In the genomic region with DNA sequence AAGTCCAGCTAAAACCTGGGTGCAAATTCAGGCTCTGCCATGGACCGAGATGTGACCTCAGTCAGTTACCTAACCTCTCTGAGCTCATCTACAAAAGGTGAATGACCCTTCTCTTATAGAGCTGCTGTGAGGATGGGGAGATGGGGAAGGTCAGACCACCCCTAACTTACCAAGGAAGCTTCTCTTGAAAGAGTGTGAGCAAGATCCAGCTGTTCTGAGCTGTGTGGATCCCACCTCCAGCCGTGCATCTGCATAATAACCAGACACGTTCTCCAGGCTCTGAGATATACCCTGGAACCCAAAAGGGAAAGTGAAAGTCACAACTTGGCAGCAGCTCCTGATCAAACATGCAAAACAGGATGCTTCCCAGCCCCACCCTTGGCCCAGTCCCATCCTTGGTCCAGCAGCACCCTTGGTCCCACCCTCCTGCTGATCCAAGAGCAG, we compare ENCODE assay signal across 9 cellular contexts. TPM values are rescaled to one million over a fixed set of nuclear protein-coding genes. Genes with fewer than 3 reads are reported as not detected.
DNase-seq lines count a peak whose midpoint lies in the region; ATAC-seq and TF ChIP-seq lines count a peak whose summit lies in the region.
"Had no signal": no experiment of that assay in that cellular context is flagged by ENCODE, and none has a peak within 500 bp of the region (broad histone marks: within the 10 kb centered on the region; RNA-seq: fewer than 3 reads in every experiment).

A gene with protein sequence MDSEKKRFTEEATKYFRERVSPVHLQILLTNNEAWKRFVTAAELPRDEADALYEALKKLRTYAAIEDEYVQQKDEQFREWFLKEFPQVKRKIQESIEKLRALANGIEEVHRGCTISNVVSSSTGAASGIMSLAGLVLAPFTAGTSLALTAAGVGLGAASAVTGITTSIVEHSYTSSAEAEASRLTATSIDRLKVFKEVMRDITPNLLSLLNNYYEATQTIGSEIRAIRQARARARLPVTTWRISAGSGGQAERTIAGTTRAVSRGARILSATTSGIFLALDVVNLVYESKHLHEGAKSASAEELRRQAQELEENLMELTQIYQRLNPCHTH (minus strand): TSS at position 257 of the 444 bp plus-strand sequence. CDS start 11,700 bp downstream, outside the sequence.

- no peak for TF ChIP-seq CTCF in epithelial cell of esophagus (IDR thresholded peaks at IDR 0.05; ENCODE audit: insufficient read depth, low read depth, low read length, missing control alignments)
- TF ChIP-seq CTCF in omental fat pad (IDR thresholded peaks at IDR 0.05): no peak

- peak; percentile 44 to 55 for DNase-seq in activated CD4-positive, alpha-beta T cell treated with anti-CD3 and anti-CD28 coated beads, Interleukin-2, amount 50 U/mL, for 48 hours
- DNase-seq in epithelial cell of esophagus (ENCODE audit: low read depth) (peak; percentile 41), omental fat pad (ENCODE audit: low spot score) (peak; percentile 58), GM19238 (ENCODE audit: insufficient read length, low spot score) (no peak), NCI-H2107 treated with DMSO at 0.1 percent for 48 hours (lab: John Stamatoyannopoulos, UW; ENCODE audit: unreplicated experiment) (no peak), NOMO-1 (lab: John Stamatoyannopoulos, UW; ENCODE audit: unreplicated experiment in 2 of 2) (no peak), NCI-H510A (lab: John Stamatoyannopoulos, UW) (no peak)

- no peak within 1 kb of the TSS for H3K4me3 ChIP-seq in epithelial cell of esophagus (ENCODE audit: low read length)
- H3K4me3 ChIP-seq: SK-N-MC had no signal

- ATAC-seq in GM21576 (IDR thresholded peaks at IDR 0.05; ENCODE audit: unreplicated experiment) (peak; percentile 39), omental fat pad (ENCODE audit: low FRiP score) (peak; percentile 59)

RNA-seq across cellular contexts. Expression of the gene that starts here (rescaled TPM):
- 100 to 1,000 TPM in 1 of 4 donors, 10 to 100 TPM in 3; 39.5 to 273 (median 73.9) TPM for total RNA-seq in omental fat pad

Comparison
In these comparisons a context has a peak if more than half of its experiments do, and no peak if none do; other contexts are left out.
1. DNase-seq: peak in activated CD4-positive, alpha-beta T cell treated with anti-CD3 and anti-CD28 coated beads, Interleukin-2, amount 50 U/mL, for 48 hours (2 of 2), epithelial cell of esophagus (single experiment) and omental fat pad (single experiment); none in GM19238 (single experiment), NCI-H2107 treated with DMSO at 0.1 percent for 48 hours (single experiment), NOMO-1 (0 of 2) and NCI-H510A (single experiment).